ENCODE assay signal across 1 cellular context in the genomic region with DNA sequence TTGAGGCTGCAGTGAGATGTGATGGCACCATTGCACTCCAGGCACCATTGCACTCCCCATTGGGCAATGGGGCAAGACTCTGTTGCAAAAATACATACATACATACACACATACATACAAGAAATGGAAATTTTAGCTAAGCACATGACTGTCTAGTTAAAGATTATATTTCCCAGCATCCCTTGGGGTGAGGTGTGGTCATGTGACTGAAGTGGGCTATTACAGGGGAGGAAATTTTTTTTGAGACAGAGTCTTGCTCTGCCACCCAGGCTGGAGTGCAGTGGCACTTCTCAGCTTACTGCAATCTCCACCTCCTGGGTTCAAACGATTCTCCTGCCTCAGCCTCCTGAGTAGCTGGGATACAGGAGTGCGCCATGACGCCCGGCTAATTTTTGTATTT.
TF ChIP-seq lines count a peak whose summit lies in the region.

No MANE protein-coding gene starts in this region.

TF ChIP-seq in K562, 482 proteins besides CTCF, POLR2A, EP300 and RAD21:
- TF ChIP-seq TOE1 (IDR thresholded peaks at IDR 0.05; ENCODE audit: borderline replicate concordance) (peak; percentile 72; the same call in 1 of the 2 replicates), TOE1 (CRISPR knock-in tag; IDR thresholded peaks at IDR 0.05; ENCODE audit: borderline replicate concordance, low read depth) (no peak), CBFA2T2 (conservative IDR thresholded peaks at IDR 0.05) (peak; percentile 20), USF2 (CRISPR knock-in tag; IDR thresholded peaks at IDR 0.05) (peak; percentile 72), RAD51 (IDR thresholded peaks at IDR 0.05; ENCODE audit: borderline replicate concordance, low read depth) (peak; percentile 66; the same call in 1 of the 2 replicates), BRF1 (IDR thresholded peaks at IDR 0.05; ENCODE audit: borderline replicate concordance, extremely low read depth, insufficient read length) (no peak), CTBP1 (IDR thresholded peaks at IDR 0.05; ENCODE audit: borderline replicate concordance) (no peak), RNF219 (CRISPR knock-in tag; IDR thresholded peaks at IDR 0.05) (no peak), ZNF121 (CRISPR knock-in tag; conservative IDR thresholded peaks at IDR 0.05) (no peak)
- TF ChIP-seq, protein P1, sequence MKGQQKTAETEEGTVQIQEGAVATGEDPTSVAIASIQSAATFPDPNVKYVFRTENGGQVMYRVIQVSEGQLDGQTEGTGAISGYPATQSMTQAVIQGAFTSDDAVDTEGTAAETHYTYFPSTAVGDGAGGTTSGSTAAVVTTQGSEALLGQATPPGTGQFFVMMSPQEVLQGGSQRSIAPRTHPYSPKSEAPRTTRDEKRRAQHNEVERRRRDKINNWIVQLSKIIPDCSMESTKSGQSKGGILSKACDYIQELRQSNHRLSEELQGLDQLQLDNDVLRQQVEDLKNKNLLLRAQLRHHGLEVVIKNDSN (CRISPR knock-in tag; IDR thresholded peaks at IDR 0.05) = peak; percentile 44; the same call in 1 of the 2 replicates
- TF ChIP-seq, protein P2, sequence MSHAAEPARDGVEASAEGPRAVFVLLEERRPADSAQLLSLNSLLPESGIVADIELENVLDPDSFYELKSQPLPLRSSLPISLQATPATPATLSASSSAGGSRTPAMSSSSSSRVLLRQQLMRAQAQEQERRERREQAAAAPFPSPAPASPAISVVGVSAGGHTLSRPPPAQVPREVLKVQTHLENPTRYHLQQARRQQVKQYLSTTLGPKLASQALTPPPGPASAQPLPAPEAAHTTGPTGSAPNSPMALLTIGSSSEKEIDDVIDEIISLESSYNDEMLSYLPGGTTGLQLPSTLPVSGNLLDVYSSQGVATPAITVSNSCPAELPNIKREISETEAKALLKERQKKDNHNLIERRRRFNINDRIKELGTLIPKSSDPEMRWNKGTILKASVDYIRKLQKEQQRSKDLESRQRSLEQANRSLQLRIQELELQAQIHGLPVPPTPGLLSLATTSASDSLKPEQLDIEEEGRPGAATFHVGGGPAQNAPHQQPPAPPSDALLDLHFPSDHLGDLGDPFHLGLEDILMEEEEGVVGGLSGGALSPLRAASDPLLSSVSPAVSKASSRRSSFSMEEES (CRISPR knock-in tag; IDR thresholded peaks at IDR 0.05) = peak; percentile 86
TF ChIP-seq in K562: peak in this region for 6.
